Comparison of ENCODE assay signal across 1 cellular context in the genomic region with DNA sequence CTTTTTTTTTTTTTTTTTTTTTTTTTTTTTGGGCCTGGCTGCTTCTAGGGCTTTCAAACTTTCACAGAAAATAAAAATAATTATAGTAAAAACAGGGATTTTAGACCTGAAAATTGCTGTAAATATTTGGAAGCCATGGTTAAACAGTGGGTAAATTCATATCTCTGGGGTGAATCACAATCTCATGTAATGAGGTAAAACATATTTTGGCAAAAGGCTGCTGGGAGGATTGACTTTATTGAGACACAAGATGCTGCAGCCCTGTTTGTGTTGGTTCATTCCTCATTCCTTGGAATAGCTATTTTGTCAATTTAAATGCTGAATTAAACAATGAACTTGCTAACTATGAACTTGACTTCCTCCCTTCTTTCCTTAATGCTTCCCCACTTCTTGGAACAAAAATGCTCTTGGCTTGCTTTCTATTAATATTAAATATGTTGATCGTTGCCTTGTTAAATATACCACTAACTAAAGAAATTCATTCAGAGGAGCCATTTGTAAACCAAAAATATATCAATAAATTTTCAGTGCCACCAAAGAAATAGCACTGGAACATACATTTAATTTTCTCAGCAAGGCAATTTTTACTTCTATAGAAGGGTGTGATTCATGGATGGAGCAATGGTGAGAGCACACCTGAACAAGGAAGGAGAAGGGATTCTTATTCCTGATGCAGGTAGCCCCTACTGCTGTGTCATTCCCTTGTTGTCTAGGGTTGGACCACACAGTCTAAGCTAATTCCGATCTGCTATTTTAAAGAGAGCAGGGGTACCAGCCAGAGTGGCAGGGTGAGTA.
TF ChIP-seq lines count a peak whose summit lies in the region.

No MANE protein-coding gene starts in this region.

TF ChIP-seq in IMR-90, 13 proteins besides CTCF, POLR2A, EP300 and RAD21:
- no peak for TF ChIP-seq RFX5 (IDR thresholded peaks at IDR 0.05; ENCODE audit: low read depth, low read length)
- no peak for TF ChIP-seq NFE2L2 (IDR thresholded peaks at IDR 0.05; ENCODE audit: low read depth, low read length)
TF ChIP-seq in IMR-90: peak in this region for 0.
